ENCODE assay signal across 8 cellular contexts in genomic region chr22:45308624-45309421, GRCh38. TPM values are rescaled to one million over a fixed set of nuclear protein-coding genes. Genes with fewer than 3 reads are reported as not detected.
DNase-seq lines count a peak whose midpoint lies in the region; ATAC-seq, FAIRE-seq and TF ChIP-seq lines count a peak whose summit lies in the region.

No MANE protein-coding gene starts in this region.

- H3K4me1 Mint-ChIP-seq in CD14-positive monocyte, result peaks cover 51% of the 10 kb centered on the region

- FAIRE-seq in GM12878 (lab: Jason Lieb, UNC), result no peak

- in situ Hi-C loops in GM12878 (cut with MboI), result no loop called here

- peak overlapping the region; percentile 74 for H3K9ac ChIP-seq in GM12878 (ENCODE audit: control insufficient read depth, insufficient read depth, low read length)
- peak overlapping the region in 1 of 2 donors; percentile 56 for H3K9ac ChIP-seq in liver (ENCODE audit: low read depth in 1 of 2, low read length in 2 of 2)

- no peak for DNase-seq in CD14-positive monocyte (ENCODE audit: low spot score)
- DNase-seq in GM12878 (ENCODE audit: low read depth, low spot score), result no peak
- DNase-seq in thyroid gland, result peak in 1 of 2 donors; percentile 16
- DNase-seq in dermis blood vessel endothelial cell, result no peak
- no peak for DNase-seq in activated CD4-positive, CD25-positive, alpha-beta regulatory T cell (lab: John Stamatoyannopoulos, UW)

- TF ChIP-seq RAD21 in GM12878 (IDR thresholded peaks at IDR 0.05; ENCODE audit: insufficient read depth, low read depth, low read length) (no peak), liver (IDR thresholded peaks at IDR 0.05) (no peak)

- peak overlapping the region; percentile 80 to 88 for H3K4me3 Mint-ChIP-seq in CD14-positive monocyte

- intact Hi-C loops in CD14-positive monocyte (cut with micrococcal nuclease) (loop anchor here (2.0 to 5.0 kb wide), 3 partner anchors 24 to 38 kb away; partner anchors contain the start of gene UPK3A (in 1 of the 2)), GM12878 (cut with micrococcal nuclease; ENCODE audit: unreplicated experiment) (no loop called here), thyroid gland (cut with DNase I) (loop anchor here (5.0 kb wide), 1 partner anchor 37 kb away; no protein-coding TSS in a partner anchor)

- BruUV-seq in GM12878 (replicated peaks; lab: Mats Ljungman, UMichigan), result no TSS peak

- no peak for TF ChIP-seq POLR2A in GM12878 (IDR thresholded peaks at IDR 0.05; ENCODE audit: low read depth, low read length)
- TF ChIP-seq POLR2A in thyroid gland (IDR thresholded peaks at IDR 0.05), result no peak

- H3K36me3 Mint-ChIP-seq in CD14-positive monocyte, result peaks cover 8 to 17% of the 10 kb centered on the region in 2 donors

- peak overlapping the region; percentile 62 for H3K4me2 ChIP-seq in GM12878 (ENCODE audit: control insufficient read depth, insufficient read depth)

- CTCF ChIA-PET in GM12878 (lab: Yijun Ruan, JAX), result interaction anchor here (1.2 to 1.5 kb wide), 3 partner anchors 9 to 15 kb away, joined by 3 to 5 read pairs (median 4); no protein-coding TSS in a partner anchor

- H3K9me3 ChIP-seq in KOPT-K1 (ENCODE audit: insufficient read depth, low read length, poor library complexity, severe bottlenecking), result no peaks in the 10 kb centered on the region
- no peaks in the 10 kb centered on the region for H3K9me3 ChIP-seq in GM12878 (replicated peaks; ENCODE audit: control insufficient read depth, insufficient read depth, low read length)
- H3K9me3 ChIP-seq in liver (ENCODE audit: control insufficient read depth in 4 of 4, low read length in 3 of 4), result no peaks in the 10 kb centered on the region
- H3K9me3 ChIP-seq in thyroid gland, result no peaks in the 10 kb centered on the region

- POLR2A ChIA-PET in GM12878 (lab: Charles Lee), result interaction anchor here (1.1 to 1.4 kb wide), 2 partner anchors 10 to 13 kb away, joined by 3 to 4 read pairs; no protein-coding TSS in a partner anchor

- RAD21 ChIA-PET in GM12878 (lab: Charles Lee; ENCODE audit: unreplicated experiment), result interaction anchor here (0.6 kb wide), 1 partner anchor 14 kb away, joined by 3 read pairs; no protein-coding TSS in a partner anchor

- no peaks in the 10 kb centered on the region for H4K20me1 ChIP-seq in GM12878 (ENCODE audit: control insufficient read depth, insufficient read depth)

- H3K4me3 ChIP-seq in GM12878, result peak overlapping the region; percentile 41
- H3K4me3 ChIP-seq in liver (ENCODE audit: low read depth in 1 of 3, low read length in 3 of 3), result peak overlapping the region; percentile 33 to 87 (median 71)
- H3K4me3 ChIP-seq in thyroid gland (replicated peaks in 1 of 3), result peak overlapping the region in 1 of 3 donors; percentile 93

- H3K9me3 Mint-ChIP-seq in CD14-positive monocyte, result no peaks in the 10 kb centered on the region

- H3K27ac ChIP-seq in KOPT-K1 (ENCODE audit: low read depth, low read length, poor library complexity, severe bottlenecking) (peak overlapping the region; percentile 60), GM12878 (ENCODE audit: control insufficient read depth, insufficient read depth) (peak overlapping the region; percentile 63), liver (ENCODE audit: low read depth in 1 of 2, low read length in 2 of 2) (peak overlapping the region; percentile 22 to 71), thyroid gland (peak overlapping the region; percentile 19 to 85 (median 80))

- H3K27ac Mint-ChIP-seq in CD14-positive monocyte, result peak overlapping the region; percentile 88 to 96 (median 94)

- H3K36me3 ChIP-seq in KOPT-K1 (ENCODE audit: insufficient read depth, low read length) (no peaks in the 10 kb centered on the region), GM12878 (ENCODE audit: control insufficient read depth in 2 of 2, insufficient read depth in 2 of 2, low read length in 1 of 2) (no peaks in the 10 kb centered on the region), liver (ENCODE audit: control insufficient read depth in 4 of 4, insufficient read depth in 3 of 4, low read depth in 1 of 4, low read length in 3 of 4) (no peaks in the 10 kb centered on the region), thyroid gland (no peaks in the 10 kb centered on the region)

- peak overlapping the region; percentile 94 for H2AFZ ChIP-seq in GM12878 (ENCODE audit: control insufficient read depth, low read depth, low read length)

- peaks cover 12% of the 10 kb centered on the region for H3K79me2 ChIP-seq in GM12878 (ENCODE audit: control insufficient read depth, insufficient read depth, low read length)

- peaks cover 2 to 4% (median 3%) of the 10 kb centered on the region in 3 donors for H3K27me3 Mint-ChIP-seq in CD14-positive monocyte (ENCODE audit: low read depth in 3 of 3)

- ATAC-seq in GM12878 (peak; percentile 1; the same call in 1 of the 3 replicates), GM19023 (IDR thresholded peaks at IDR 0.05; ENCODE audit: unreplicated experiment) (no peak)

- TF ChIP-seq CTCF in CD14-positive monocyte (IDR thresholded peaks at IDR 0.05) (no peak), GM12878 (IDR thresholded peaks at IDR 0.05 in 2 of 3, conservative IDR thresholded peaks at IDR 0.05 in 1 of 3; ENCODE audit: control insufficient read depth in 2 of 3, extremely low read depth in 1 of 3, insufficient read depth in 1 of 3, low read depth in 3 of 3, low read length in 3 of 3) (peak in 1 of 3 experiments; percentile 6; a peak in 1 of 6 replicates), liver (IDR thresholded peaks at IDR 0.05; ENCODE audit: low read depth, low read length, missing input control) (no peak), thyroid gland (IDR thresholded peaks at IDR 0.05) (no peak)

- SMC1A ChIA-PET in GM12878 (lab: Charles Lee; ENCODE audit: uncharacterized antibody, unreplicated experiment), result interaction anchor here (0.6 to 1.6 kb wide), 4 partner anchors 9 to 13 kb away, joined by 3 to 5 read pairs (median 4); no protein-coding TSS in a partner anchor

- TF ChIP-seq EP300 in GM12878 (IDR thresholded peaks at IDR 0.05; ENCODE audit: borderline replicate concordance in 1 of 2, control insufficient read depth in 1 of 2, low read depth in 2 of 2, low read length in 2 of 2), result no peak

- peaks cover 19% of the 10 kb centered on the region for H3K4me1 ChIP-seq in GM12878 (ENCODE audit: control insufficient read depth, insufficient read depth, low read length)
- peaks cover 2 to 15% (median 9%) of the 10 kb centered on the region in 4 donors for H3K4me1 ChIP-seq in liver (ENCODE audit: control insufficient read depth in 4 of 4, insufficient read depth in 4 of 4, low read length in 3 of 4)
- H3K4me1 ChIP-seq in thyroid gland, result peaks cover 8 to 22% of the 10 kb centered on the region in 2 donors

- 10% methylated on average over 28 of the region's 28 CpGs for WGBS in GM12878 (ENCODE audit: insufficient coverage, insufficient replicate concordance, low lambda C conversion rate, missing lambda C conversion rate)
- WGBS in liver, result 72% methylated on average over 28 of the region's 28 CpGs
- WGBS in thyroid gland, 2 donors, result 49 to 60% methylated on average over 27 to 28 of the region's 28 CpGs

- H3K27me3 ChIP-seq in GM12878 (replicated peaks in 1 of 2; ENCODE audit: control insufficient read depth in 2 of 2, insufficient read depth in 2 of 2, low read length in 1 of 2) (no peaks in the 10 kb centered on the region), liver (ENCODE audit: control insufficient read depth in 4 of 4, insufficient read depth in 4 of 4, low read length in 3 of 4) (no peaks in the 10 kb centered on the region), thyroid gland (no peaks in the 10 kb centered on the region)

RNA-seq across cellular contexts. Expression of gene FAM118A, which starts 0.9 kb away (rescaled TPM):
- polyA plus RNA-seq in CD14-positive monocyte, result 10 to 100 TPM; 20.0 to 27.9 TPM
- 527 and 548 TPM in 2 replicates for total RNA-seq in GM12878 (2013; cell fraction: nucleolus; rRNA removed)
- total RNA-seq in GM12878 (2014; rRNA removed), result 59.2 and 69.5 TPM in 2 replicates
- 53.0 and 54.0 TPM in 2 replicates for total RNA-seq in GM12878 (2014; rRNA removed; fragmentation: Illumina TruSeq; extraction: Trizol)
- total RNA-seq in GM12878 (2021), result 44.6 and 63.1 TPM in 2 replicates
- 93.5 TPM for polyA plus RNA-seq in GM12878 (2011; ENCODE audit: low read depth)
- polyA plus RNA-seq in GM12878 (2011; rRNA removed), result 332 and 365 TPM in 2 replicates
- polyA plus RNA-seq in GM12878 (2011; cell fraction: cytosol; rRNA removed), result 197 and 240 TPM in 2 replicates
- 1,350 and 1,445 TPM in 2 replicates for polyA plus RNA-seq in GM12878 (2011; cell fraction: nucleus; rRNA removed)
- 117 and 140 TPM in 2 replicates for polyA plus RNA-seq in GM12878 (2012)
- 66.3 and 73.8 TPM in 2 replicates for polyA plus RNA-seq in GM12878 (2014; fragmentation: Illumina TruSeq; extraction: Trizol)
- polyA plus RNA-seq in GM12878 (2014; fragmentation: Nextera tagmentation; extraction: Ambion mirVana), result 10 to 100 TPM; 17.4 to 20.1 TPM
- 125 and 126 TPM in 2 replicates for polyA plus RNA-seq in GM12878 (2014; rRNA removed)
- polyA plus RNA-seq in GM12878 (2016; fragmentation: Nextera tagmentation; extraction: Ambion mirVana), result 10 to 100 TPM; 41.7 to 44.1 TPM
- polyA minus RNA-seq in GM12878 (2011; rRNA and poly(A)+ RNA removed), result 53.4 and 81.5 TPM in 2 replicates
- 15.4 and 18.0 TPM in 2 replicates for polyA minus RNA-seq in GM12878 (2011; cell fraction: cytosol; rRNA and poly(A)+ RNA removed)
- 94.8 and 121 TPM in 2 replicates for polyA minus RNA-seq in GM12878 (2011; cell fraction: nucleus; rRNA and poly(A)+ RNA removed)
- total RNA-seq in liver, result 10 to 100 TPM in 1 of 2 donors, 1 to 10 TPM in 1; 4.7 to 36.0 TPM
- 1 to 10 TPM; 4.9 to 6.3 TPM for polyA plus RNA-seq in liver
- total RNA-seq in thyroid gland, result 100 to 1,000 TPM in 1 of 4 donors, 10 to 100 TPM in 3; 15.7 to 104 (median 75.3) TPM
- total RNA-seq in dermis blood vessel endothelial cell, result 14.2 and 28.6 TPM in 2 replicates

RNA-seq across cellular contexts. Expression of gene UPK3A, which starts 24.1 kb away (rescaled TPM):
- polyA plus RNA-seq in CD14-positive monocyte (10 to 100 TPM; 14.0 to 19.0 TPM), GM12878 (2011; rRNA removed) (not detected in 2 replicates), GM12878 (2014; fragmentation: Illumina TruSeq; extraction: Trizol) (not detected in 2 replicates), GM12878 (2014; fragmentation: Nextera tagmentation; extraction: Ambion mirVana) (not detected), GM12878 (2014; rRNA removed) (not detected in 2 replicates), GM12878 (2016; fragmentation: Nextera tagmentation; extraction: Ambion mirVana) (not detected), liver (not detected)
- total RNA-seq in GM12878 (2013; cell fraction: nucleolus; rRNA removed), result not detected in 2 replicates
- total RNA-seq in GM12878 (2014; rRNA removed) (not detected in 2 replicates), GM12878 (2014; rRNA removed; fragmentation: Illumina TruSeq; extraction: Trizol) (not detected in 2 replicates), GM12878 (2021) (not detected in 2 replicates), liver (under 1 TPM in 1 of 2 donors, not detected in 1; 0.42 TPM), thyroid gland (1 to 10 TPM in 3 of 4 donors, not detected in 1; 2.1 to 3.9 (median 2.6) TPM), dermis blood vessel endothelial cell (not detected in 2 replicates)
- not detected for polyA plus RNA-seq in GM12878 (2011; ENCODE audit: low read depth)
- not detected in 2 replicates for polyA plus RNA-seq in GM12878 (2011; cell fraction: cytosol; rRNA removed)
- not detected in 2 replicates for polyA plus RNA-seq in GM12878 (2011; cell fraction: nucleus; rRNA removed)
- polyA plus RNA-seq in GM12878 (2012), result 0.18 TPM in 1 of 2 replicates, not detected in the other
- not detected in 2 replicates for polyA minus RNA-seq in GM12878 (2011; rRNA and poly(A)+ RNA removed)
- not detected in 2 replicates for polyA minus RNA-seq in GM12878 (2011; cell fraction: cytosol; rRNA and poly(A)+ RNA removed)
- not detected in 2 replicates for polyA minus RNA-seq in GM12878 (2011; cell fraction: nucleus; rRNA and poly(A)+ RNA removed)
